ENCODE assay signal across 28 cellular contexts in genomic region chr3:78742041-78742440, GRCh38.
"Had no signal": no experiment of that assay in that cellular context is flagged by ENCODE, and none has a peak within 500 bp of the region (broad histone marks: within the 10 kb centered on the region; RNA-seq: fewer than 3 reads in every experiment).

No MANE protein-coding gene starts in this region.

- DNase-seq: hippocampal formation; kidney; left colon; left lung; mesendoderm; naive B cell; natural killer cell; ovary; posterior cingulate gyrus; retina; right cardiac atrium; stimulated activated CD4-positive, alpha-beta T cell treated with anti-CD3 and anti-CD28 coated beads, Interleukin-12 subunit alpha, Interleukin-12 subunit beta, amount 100 ng/mL, for 4 hours; stimulated activated CD4-positive, alpha-beta T cell treated with anti-CD3 and anti-CD28 coated beads, Interleukin-15, amount 100 ng/mL, for 24 hours; stimulated activated CD4-positive, alpha-beta T cell treated with anti-CD3 and anti-CD28 coated beads, Interleukin-2, amount 100 ng/mL, for 24 hours; stimulated activated CD4-positive, alpha-beta T cell treated with anti-CD3 and anti-CD28 coated beads, Interleukin-4, amount 100 ng/mL, for 1 hour; stimulated activated naive B cell treated with anti-CD40 and anti-IgM and Interleukin-4, amounts not matched to agents 10 μg/mL and 1 μg/mL and 100 μg/mL, for 72 hours; stimulated activated naive CD8-positive, alpha-beta T cell treated with anti-CD3 and anti-CD28 coated beads, Interleukin-15, Interleukin-2, amounts not matched to agents 100 U/mL and 50 U/mL, for 24 hours; stomach; testis; thyroid gland; transverse colon; upper lobe of left lung had no signal

- H3K4me3 Mint-ChIP-seq: mesothelial cell of epicardium; naive B cell; natural killer cell; stimulated activated naive B cell treated with anti-CD40 and anti-IgM and Interleukin-4, amounts not matched to agents 10 μg/mL and 1 μg/mL and 100 μg/mL, for 72 hours had no signal

- H3K27ac Mint-ChIP-seq: mesothelial cell of epicardium; naive B cell; natural killer cell; stimulated activated naive B cell treated with anti-CD40 and anti-IgM and Interleukin-4, amounts not matched to agents 10 μg/mL and 1 μg/mL and 100 μg/mL, for 72 hours had no signal

- H3K27ac ChIP-seq: left lung, ovary, prostate gland, stomach, testis, thyroid gland, transverse colon, upper lobe of left lung, vagina had no signal

- H3K36me3 Mint-ChIP-seq: naive B cell; stimulated activated naive B cell treated with anti-CD40 and anti-IgM and Interleukin-4, amounts not matched to agents 10 μg/mL and 1 μg/mL and 100 μg/mL, for 72 hours had no signal

- H3K9me3 ChIP-seq: left lung, ovary, prostate gland, stomach, testis, thyroid gland, transverse colon, upper lobe of left lung, vagina had no signal

- H3K4me3 ChIP-seq: left lung, lung, ovary, prostate gland, skin epidermis, stomach, testis, thyroid gland, transverse colon, upper lobe of left lung, vagina had no signal

- H3K36me3 ChIP-seq: left lung, ovary, prostate gland, stomach, thyroid gland, transverse colon, upper lobe of left lung, vagina had no signal

- H3K4me1 ChIP-seq: left lung, prostate gland, stomach, testis, thyroid gland, transverse colon, upper lobe of left lung, vagina had no signal

- H3K27me3 Mint-ChIP-seq: naive B cell; stimulated activated naive B cell treated with anti-CD40 and anti-IgM and Interleukin-4, amounts not matched to agents 10 μg/mL and 1 μg/mL and 100 μg/mL, for 72 hours had no signal

- H3K27me3 ChIP-seq: left lung, ovary, stomach, testis, thyroid gland, transverse colon, upper lobe of left lung, vagina had no signal

- H3K4me1 Mint-ChIP-seq: naive B cell; natural killer cell; stimulated activated naive B cell treated with anti-CD40 and anti-IgM and Interleukin-4, amounts not matched to agents 10 μg/mL and 1 μg/mL and 100 μg/mL, for 72 hours had no signal

- ATAC-seq: left colon; left lung; natural killer cell; right cardiac atrium; sciatic nerve; stimulated activated naive B cell treated with anti-CD40 and anti-IgM and Interleukin-4, amounts not matched to agents 10 μg/mL and 1 μg/mL and 100 μg/mL, for 72 hours; stimulated activated naive CD8-positive, alpha-beta T cell treated with anti-CD3 and anti-CD28 coated beads, Interleukin-15, Interleukin-2, amounts not matched to agents 100 U/mL and 50 U/mL, for 24 hours had no signal
